1 cellular context compared by ENCODE assay signal in genomic region chr6:157198425-157199279, GRCh38.
TF ChIP-seq lines count a peak whose summit lies in the region.

No MANE protein-coding gene starts in this region.

TF ChIP-seq in WTC11, 78 proteins besides CTCF, POLR2A, EP300 and RAD21 (continued from another document):
- no peak for TF ChIP-seq ERG (CRISPR knock-in tag; IDR thresholded peaks at IDR 0.05)
- TF ChIP-seq MLX (CRISPR knock-in tag; IDR thresholded peaks at IDR 0.05): no peak
- TF ChIP-seq ZBTB43 (CRISPR knock-in tag; IDR thresholded peaks at IDR 0.05): no peak
